ENCODE assay signal across 8 cellular contexts in genomic region chr5:167845952-167846351, GRCh38.
"Had no signal": no experiment of that assay in that cellular context is flagged by ENCODE, and none has a peak within 500 bp of the region (broad histone marks: within the 10 kb centered on the region; RNA-seq: fewer than 3 reads in every experiment).

No MANE protein-coding gene starts in this region.

- H2AFZ ChIP-seq: GM23248 had no signal

- H3K9ac ChIP-seq: GM23248 had no signal

- H3K27ac ChIP-seq: GM23248, HL-60 had no signal

- ATAC-seq: K562 had no signal

- DNase-seq: GM23248, GOT3, H7, HCEC 1CT, IMR-90, KG1 had no signal

- H3K4me3 ChIP-seq: GM23248, K562 had no signal
